ENCODE assay signal across 17 cellular contexts in the genomic region with DNA sequence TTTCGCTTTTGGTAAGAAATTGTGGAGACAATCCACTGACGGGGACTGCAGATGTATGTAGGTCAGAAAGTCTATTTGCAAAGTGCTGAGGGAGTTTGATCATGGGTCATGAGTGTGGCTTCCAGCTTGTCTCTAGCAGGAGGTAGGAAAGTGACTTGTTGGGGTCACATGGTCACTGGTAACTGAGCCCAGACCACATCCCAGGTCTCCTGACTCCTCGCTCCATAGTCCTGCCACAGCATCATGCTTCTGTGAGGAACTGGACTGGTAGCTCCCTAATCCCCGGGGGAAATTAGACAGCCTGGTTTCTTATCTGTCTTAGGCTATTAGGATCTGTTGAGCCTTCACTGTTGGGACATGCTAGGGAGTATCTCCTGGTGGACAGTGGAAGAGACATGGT.
"Had no signal": no experiment of that assay in that cellular context is flagged by ENCODE, and none has a peak within 500 bp of the region (broad histone marks: within the 10 kb centered on the region; RNA-seq: fewer than 3 reads in every experiment).

No MANE protein-coding gene starts in this region.

- H3K9ac ChIP-seq: KMS-11 had no signal

- ATAC-seq: K562 had no signal

- H3K4me3 ChIP-seq: K562 had no signal

- DNase-seq: MV-4-11, NCI-H1048, NCI-H1105, NCI-H1436 treated with DMSO at 0.1 percent for 48 hours, NCI-H1694, NCI-H187 treated with DMSO at 0.1 percent for 48 hours, NCI-H2029 treated with DMSO at 0.1 percent for 48 hours, NCI-H2171, NCI-H226, NCI-H446, NCI-H510A, NCI-H526, Right ventricle myocardium superior, RPMI8226 had no signal

- H3K4me2 ChIP-seq: KMS-11 had no signal

- H3K27ac ChIP-seq: HL-60, KMS-11 had no signal
